Comparison of ENCODE assay signal across 1 cellular context in the genomic region with DNA sequence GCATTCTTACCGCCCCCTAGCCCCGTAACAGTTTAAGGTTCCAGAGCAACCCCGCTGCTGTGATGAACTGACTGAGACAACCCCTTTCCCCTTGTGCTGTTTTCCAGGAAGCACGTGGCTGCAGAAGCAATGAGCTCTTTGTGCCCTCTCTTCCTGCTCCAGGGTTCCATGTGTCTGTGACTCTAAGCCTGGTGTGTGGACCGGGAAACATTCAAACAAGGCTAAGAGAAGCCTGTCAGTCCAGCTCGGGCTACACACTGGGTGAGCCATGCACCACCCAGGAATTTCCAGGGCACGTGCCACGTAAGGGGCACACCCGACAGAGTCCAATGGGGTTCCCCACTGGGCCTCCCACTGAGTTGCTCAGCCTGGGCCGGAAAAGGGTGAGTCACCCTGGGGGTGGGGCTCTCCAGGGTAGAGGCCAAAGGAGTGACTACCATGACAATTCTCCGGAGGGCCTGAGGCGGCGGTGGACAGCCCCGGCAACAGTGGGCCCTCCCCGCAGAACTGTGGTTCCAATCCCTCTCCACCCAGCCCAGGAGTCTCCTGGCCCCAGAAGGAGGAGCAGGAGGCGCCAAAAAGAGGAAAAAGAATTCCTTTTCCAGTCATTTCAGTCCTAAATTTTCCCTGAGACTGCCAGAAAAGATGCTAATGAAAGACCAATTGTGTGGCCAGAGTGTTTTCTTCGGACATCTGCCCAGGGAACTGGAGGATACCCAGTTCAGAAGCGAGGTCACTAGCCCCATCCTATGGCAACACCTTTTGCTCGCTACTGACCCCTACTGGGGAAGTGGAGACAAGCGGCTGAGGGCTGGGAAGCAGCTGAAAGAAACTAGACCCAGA.
TF ChIP-seq lines count a peak whose summit lies in the region.

No MANE protein-coding gene starts in this region.

TF ChIP-seq in HepG2, 621 proteins besides CTCF, POLR2A, EP300 and RAD21 (continued from another document and continues in another):
- TF ChIP-seq, protein P1, sequence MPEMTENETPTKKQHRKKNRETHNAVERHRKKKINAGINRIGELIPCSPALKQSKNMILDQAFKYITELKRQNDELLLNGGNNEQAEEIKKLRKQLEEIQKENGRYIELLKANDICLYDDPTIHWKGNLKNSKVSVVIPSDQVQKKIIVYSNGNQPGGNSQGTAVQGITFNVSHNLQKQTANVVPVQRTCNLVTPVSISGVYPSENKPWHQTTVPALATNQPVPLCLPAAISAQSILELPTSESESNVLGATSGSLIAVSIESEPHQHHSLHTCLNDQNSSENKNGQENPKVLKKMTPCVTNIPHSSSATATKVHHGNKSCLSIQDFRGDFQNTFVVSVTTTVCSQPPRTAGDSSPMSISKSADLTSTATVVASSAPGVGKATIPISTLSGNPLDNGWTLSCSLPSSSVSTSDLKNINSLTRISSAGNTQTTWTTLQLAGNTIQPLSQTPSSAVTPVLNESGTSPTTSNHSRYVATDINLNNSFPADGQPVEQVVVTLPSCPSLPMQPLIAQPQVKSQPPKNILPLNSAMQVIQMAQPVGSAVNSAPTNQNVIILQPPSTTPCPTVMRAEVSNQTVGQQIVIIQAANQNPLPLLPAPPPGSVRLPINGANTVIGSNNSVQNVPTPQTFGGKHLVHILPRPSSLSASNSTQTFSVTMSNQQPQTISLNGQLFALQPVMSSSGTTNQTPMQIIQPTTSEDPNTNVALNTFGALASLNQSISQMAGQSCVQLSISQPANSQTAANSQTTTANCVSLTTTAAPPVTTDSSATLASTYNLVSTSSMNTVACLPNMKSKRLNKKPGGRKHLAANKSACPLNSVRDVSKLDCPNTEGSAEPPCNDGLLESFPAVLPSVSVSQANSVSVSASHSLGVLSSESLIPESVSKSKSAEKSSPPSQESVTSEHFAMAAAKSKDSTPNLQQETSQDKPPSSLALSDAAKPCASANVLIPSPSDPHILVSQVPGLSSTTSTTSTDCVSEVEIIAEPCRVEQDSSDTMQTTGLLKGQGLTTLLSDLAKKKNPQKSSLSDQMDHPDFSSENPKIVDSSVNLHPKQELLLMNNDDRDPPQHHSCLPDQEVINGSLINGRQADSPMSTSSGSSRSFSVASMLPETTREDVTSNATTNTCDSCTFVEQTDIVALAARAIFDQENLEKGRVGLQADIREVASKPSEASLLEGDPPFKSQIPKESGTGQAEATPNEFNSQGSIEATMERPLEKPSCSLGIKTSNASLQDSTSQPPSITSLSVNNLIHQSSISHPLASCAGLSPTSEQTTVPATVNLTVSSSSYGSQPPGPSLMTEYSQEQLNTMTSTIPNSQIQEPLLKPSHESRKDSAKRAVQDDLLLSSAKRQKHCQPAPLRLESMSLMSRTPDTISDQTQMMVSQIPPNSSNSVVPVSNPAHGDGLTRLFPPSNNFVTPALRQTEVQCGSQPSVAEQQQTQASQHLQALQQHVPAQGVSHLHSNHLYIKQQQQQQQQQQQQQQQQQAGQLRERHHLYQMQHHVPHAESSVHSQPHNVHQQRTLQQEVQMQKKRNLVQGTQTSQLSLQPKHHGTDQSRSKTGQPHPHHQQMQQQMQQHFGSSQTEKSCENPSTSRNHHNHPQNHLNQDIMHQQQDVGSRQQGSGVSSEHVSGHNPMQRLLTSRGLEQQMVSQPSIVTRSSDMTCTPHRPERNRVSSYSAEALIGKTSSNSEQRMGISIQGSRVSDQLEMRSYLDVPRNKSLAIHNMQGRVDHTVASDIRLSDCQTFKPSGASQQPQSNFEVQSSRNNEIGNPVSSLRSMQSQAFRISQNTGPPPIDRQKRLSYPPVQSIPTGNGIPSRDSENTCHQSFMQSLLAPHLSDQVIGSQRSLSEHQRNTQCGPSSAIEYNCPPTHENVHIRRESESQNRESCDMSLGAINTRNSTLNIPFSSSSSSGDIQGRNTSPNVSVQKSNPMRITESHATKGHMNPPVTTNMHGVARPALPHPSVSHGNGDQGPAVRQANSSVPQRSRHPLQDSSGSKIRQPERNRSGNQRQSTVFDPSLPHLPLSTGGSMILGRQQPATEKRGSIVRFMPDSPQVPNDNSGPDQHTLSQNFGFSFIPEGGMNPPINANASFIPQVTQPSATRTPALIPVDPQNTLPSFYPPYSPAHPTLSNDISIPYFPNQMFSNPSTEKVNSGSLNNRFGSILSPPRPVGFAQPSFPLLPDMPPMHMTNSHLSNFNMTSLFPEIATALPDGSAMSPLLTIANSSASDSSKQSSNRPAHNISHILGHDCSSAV (CRISPR knock-in tag; IDR thresholded peaks at IDR 0.05; ENCODE audit: borderline replicate concordance): no peak
- peak; percentile 100 for TF ChIP-seq HIVEP1 (CRISPR knock-in tag; IDR thresholded peaks at IDR 0.05)
- no peak for TF ChIP-seq PCBP1 (IDR thresholded peaks at IDR 0.05; ENCODE audit: borderline replicate concordance, low read depth, low read length)
- TF ChIP-seq, protein P2, sequence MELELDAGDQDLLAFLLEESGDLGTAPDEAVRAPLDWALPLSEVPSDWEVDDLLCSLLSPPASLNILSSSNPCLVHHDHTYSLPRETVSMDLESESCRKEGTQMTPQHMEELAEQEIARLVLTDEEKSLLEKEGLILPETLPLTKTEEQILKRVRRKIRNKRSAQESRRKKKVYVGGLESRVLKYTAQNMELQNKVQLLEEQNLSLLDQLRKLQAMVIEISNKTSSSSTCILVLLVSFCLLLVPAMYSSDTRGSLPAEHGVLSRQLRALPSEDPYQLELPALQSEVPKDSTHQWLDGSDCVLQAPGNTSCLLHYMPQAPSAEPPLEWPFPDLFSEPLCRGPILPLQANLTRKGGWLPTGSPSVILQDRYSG (CRISPR knock-in tag; IDR thresholded peaks at IDR 0.05): peak; percentile 84; the same call in 1 of the 2 replicates
- TF ChIP-seq ZNF484 (CRISPR knock-in tag; IDR thresholded peaks at IDR 0.05; ENCODE audit: borderline replicate concordance, low read depth): no peak
- TF ChIP-seq, protein P3, sequence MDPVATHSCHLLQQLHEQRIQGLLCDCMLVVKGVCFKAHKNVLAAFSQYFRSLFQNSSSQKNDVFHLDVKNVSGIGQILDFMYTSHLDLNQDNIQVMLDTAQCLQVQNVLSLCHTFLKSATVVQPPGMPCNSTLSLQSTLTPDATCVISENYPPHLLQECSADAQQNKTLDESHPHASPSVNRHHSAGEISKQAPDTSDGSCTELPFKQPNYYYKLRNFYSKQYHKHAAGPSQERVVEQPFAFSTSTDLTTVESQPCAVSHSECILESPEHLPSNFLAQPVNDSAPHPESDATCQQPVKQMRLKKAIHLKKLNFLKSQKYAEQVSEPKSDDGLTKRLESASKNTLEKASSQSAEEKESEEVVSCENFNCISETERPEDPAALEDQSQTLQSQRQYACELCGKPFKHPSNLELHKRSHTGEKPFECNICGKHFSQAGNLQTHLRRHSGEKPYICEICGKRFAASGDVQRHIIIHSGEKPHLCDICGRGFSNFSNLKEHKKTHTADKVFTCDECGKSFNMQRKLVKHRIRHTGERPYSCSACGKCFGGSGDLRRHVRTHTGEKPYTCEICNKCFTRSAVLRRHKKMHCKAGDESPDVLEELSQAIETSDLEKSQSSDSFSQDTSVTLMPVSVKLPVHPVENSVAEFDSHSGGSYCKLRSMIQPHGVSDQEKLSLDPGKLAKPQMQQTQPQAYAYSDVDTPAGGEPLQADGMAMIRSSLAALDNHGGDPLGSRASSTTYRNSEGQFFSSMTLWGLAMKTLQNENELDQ (CRISPR knock-in tag; IDR thresholded peaks at IDR 0.05; ENCODE audit: borderline replicate concordance): no peak
- peak; percentile 84 for TF ChIP-seq ZNF253 (CRISPR knock-in tag; IDR thresholded peaks at IDR 0.05; ENCODE audit: borderline replicate concordance)
- peak; percentile 85; the same call in 1 of the 2 replicates for TF ChIP-seq ZNF34 (CRISPR knock-in tag; IDR thresholded peaks at IDR 0.05; ENCODE audit: borderline replicate concordance)
- peak; percentile 68; the same call in 1 of the 2 replicates for TF ChIP-seq ZNF598 (CRISPR knock-in tag; IDR thresholded peaks at IDR 0.05; ENCODE audit: borderline replicate concordance)
- TF ChIP-seq ZNF326 (CRISPR knock-in tag; IDR thresholded peaks at IDR 0.05; ENCODE audit: borderline replicate concordance): no peak
- no peak for TF ChIP-seq RBM39 (IDR thresholded peaks at IDR 0.05; ENCODE audit: low read depth, low read length, poor library complexity, severe bottlenecking)
- peak; percentile 79 for TF ChIP-seq ZMYM2 (CRISPR knock-in tag; IDR thresholded peaks at IDR 0.05)
- no peak for TF ChIP-seq ONECUT2 (CRISPR knock-in tag; IDR thresholded peaks at IDR 0.05)
- TF ChIP-seq MAFK (conservative IDR thresholded peaks at IDR 0.05 in 1 of 2, IDR thresholded peaks at IDR 0.05 in 1 of 2; ENCODE audit: low read length in 2 of 2): no peak
- TF ChIP-seq ZNF607 (CRISPR knock-in tag; IDR thresholded peaks at IDR 0.05; ENCODE audit: borderline replicate concordance): peak; percentile 80; the same call in 1 of the 2 replicates
- TF ChIP-seq U2AF2 (IDR thresholded peaks at IDR 0.05; ENCODE audit: low read depth, low read length): no peak
- no peak for TF ChIP-seq MATR3 (CRISPR knock-in tag; IDR thresholded peaks at IDR 0.05)
- no peak; the same call in none of the 2 replicates for TF ChIP-seq ZNF619 (CRISPR knock-in tag; IDR thresholded peaks at IDR 0.05)
- TF ChIP-seq, protein P4, sequence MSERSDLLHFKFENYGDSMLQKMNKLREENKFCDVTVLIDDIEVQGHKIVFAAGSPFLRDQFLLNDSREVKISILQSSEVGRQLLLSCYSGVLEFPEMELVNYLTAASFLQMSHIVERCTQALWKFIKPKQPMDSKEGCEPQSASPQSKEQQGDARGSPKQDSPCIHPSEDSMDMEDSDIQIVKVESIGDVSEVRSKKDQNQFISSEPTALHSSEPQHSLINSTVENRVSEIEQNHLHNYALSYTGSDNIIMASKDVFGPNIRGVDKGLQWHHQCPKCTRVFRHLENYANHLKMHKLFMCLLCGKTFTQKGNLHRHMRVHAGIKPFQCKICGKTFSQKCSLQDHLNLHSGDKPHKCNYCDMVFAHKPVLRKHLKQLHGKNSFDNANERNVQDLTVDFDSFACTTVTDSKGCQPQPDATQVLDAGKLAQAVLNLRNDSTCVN (CRISPR knock-in tag; IDR thresholded peaks at IDR 0.05; ENCODE audit: borderline replicate concordance): no peak
- no peak for TF ChIP-seq RFX1 (IDR thresholded peaks at IDR 0.05)
- no peak for TF ChIP-seq ZNF839 (CRISPR knock-in tag; IDR thresholded peaks at IDR 0.05; ENCODE audit: borderline replicate concordance)
- no peak for TF ChIP-seq HOXA7 (CRISPR knock-in tag; IDR thresholded peaks at IDR 0.05)
- TF ChIP-seq TOE1 (CRISPR knock-in tag; IDR thresholded peaks at IDR 0.05): no peak
- TF ChIP-seq KAT2B (IDR thresholded peaks at IDR 0.05; ENCODE audit: borderline replicate concordance, low read depth, low read length): no peak
- TF ChIP-seq ZNF256 (CRISPR knock-in tag; conservative IDR thresholded peaks at IDR 0.05): no peak
- no peak for TF ChIP-seq HDAC6 (IDR thresholded peaks at IDR 0.05; ENCODE audit: low read depth, low read length)
- TF ChIP-seq, protein P5, sequence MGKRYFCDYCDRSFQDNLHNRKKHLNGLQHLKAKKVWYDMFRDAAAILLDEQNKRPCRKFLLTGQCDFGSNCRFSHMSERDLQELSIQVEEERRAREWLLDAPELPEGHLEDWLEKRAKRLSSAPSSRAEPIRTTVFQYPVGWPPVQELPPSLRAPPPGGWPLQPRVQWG (CRISPR knock-in tag; IDR thresholded peaks at IDR 0.05; ENCODE audit: borderline replicate concordance, low read depth): no peak
- TF ChIP-seq, protein P6, sequence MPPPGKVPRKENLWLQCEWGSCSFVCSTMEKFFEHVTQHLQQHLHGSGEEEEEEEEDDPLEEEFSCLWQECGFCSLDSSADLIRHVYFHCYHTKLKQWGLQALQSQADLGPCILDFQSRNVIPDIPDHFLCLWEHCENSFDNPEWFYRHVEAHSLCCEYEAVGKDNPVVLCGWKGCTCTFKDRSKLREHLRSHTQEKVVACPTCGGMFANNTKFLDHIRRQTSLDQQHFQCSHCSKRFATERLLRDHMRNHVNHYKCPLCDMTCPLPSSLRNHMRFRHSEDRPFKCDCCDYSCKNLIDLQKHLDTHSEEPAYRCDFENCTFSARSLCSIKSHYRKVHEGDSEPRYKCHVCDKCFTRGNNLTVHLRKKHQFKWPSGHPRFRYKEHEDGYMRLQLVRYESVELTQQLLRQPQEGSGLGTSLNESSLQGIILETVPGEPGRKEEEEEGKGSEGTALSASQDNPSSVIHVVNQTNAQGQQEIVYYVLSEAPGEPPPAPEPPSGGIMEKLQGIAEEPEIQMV (CRISPR knock-in tag; IDR thresholded peaks at IDR 0.05; ENCODE audit: low read depth): 0 out of 2 replicates have a peak, but pooled peaks have one; percentile 30
- no peak for TF ChIP-seq ZNF335 (CRISPR knock-in tag; IDR thresholded peaks at IDR 0.05)
- TF ChIP-seq ZNF7 (CRISPR knock-in tag; IDR thresholded peaks at IDR 0.05): no peak
- no peak for TF ChIP-seq ZNF746 (CRISPR knock-in tag; IDR thresholded peaks at IDR 0.05)
- 0 out of 2 replicates have a peak, but pooled peaks have one; percentile 54 for TF ChIP-seq ZNF136 (CRISPR knock-in tag; IDR thresholded peaks at IDR 0.05; ENCODE audit: low read depth)
- peak; percentile 50; the same call in 1 of the 2 replicates for TF ChIP-seq HOXA5 (CRISPR knock-in tag; IDR thresholded peaks at IDR 0.05)
- no peak for TF ChIP-seq RARG (CRISPR knock-in tag; IDR thresholded peaks at IDR 0.05; ENCODE audit: low read depth)
- TF ChIP-seq, protein P7, sequence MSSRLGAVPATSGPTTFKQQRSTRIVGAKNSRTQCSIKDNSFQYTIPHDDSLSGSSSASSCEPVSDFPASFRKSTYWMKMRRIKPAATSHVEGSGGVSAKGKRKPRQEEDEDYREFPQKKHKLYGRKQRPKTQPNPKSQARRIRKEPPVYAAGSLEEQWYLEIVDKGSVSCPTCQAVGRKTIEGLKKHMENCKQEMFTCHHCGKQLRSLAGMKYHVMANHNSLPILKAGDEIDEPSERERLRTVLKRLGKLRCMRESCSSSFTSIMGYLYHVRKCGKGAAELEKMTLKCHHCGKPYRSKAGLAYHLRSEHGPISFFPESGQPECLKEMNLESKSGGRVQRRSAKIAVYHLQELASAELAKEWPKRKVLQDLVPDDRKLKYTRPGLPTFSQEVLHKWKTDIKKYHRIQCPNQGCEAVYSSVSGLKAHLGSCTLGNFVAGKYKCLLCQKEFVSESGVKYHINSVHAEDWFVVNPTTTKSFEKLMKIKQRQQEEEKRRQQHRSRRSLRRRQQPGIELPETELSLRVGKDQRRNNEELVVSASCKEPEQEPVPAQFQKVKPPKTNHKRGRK (CRISPR knock-in tag; IDR thresholded peaks at IDR 0.05): no peak; the same call in 1 of the 2 replicates
- no peak for TF ChIP-seq SSRP1 (CRISPR knock-in tag; IDR thresholded peaks at IDR 0.05)
- no peak for TF ChIP-seq ZNF652 (CRISPR knock-in tag; IDR thresholded peaks at IDR 0.05; ENCODE audit: borderline replicate concordance, low read depth)
- peak; percentile 70 for TF ChIP-seq ZFY (CRISPR knock-in tag; IDR thresholded peaks at IDR 0.05)
- TF ChIP-seq ZNF274 (CRISPR knock-in tag; IDR thresholded peaks at IDR 0.05): peak; percentile 88
- TF ChIP-seq, protein P8, sequence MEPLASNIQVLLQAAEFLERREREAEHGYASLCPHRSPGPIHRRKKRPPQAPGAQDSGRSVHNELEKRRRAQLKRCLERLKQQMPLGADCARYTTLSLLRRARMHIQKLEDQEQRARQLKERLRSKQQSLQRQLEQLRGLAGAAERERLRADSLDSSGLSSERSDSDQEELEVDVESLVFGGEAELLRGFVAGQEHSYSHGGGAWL (CRISPR knock-in tag; IDR thresholded peaks at IDR 0.05): peak; percentile 73; the same call in 1 of the 2 replicates
- TF ChIP-seq ZNF431 (CRISPR knock-in tag; IDR thresholded peaks at IDR 0.05; ENCODE audit: borderline replicate concordance, low read depth): peak; percentile 83; the same call in 1 of the 2 replicates
